21 cellular contexts compared by ENCODE assay signal in genomic region chrX:39398215-39398972, GRCh38.
DNase-seq lines count a peak whose midpoint lies in the region; ATAC-seq, FAIRE-seq and TF ChIP-seq lines count a peak whose summit lies in the region.
"Had no signal": no experiment of that assay in that cellular context is flagged by ENCODE, and none has a peak within 500 bp of the region (broad histone marks: within the 10 kb centered on the region; RNA-seq: fewer than 3 reads in every experiment).

No MANE protein-coding gene starts in this region.

- H4K20me1 ChIP-seq in HepG2 (ENCODE audit: insufficient read depth, low read length): no peaks in the 10 kb centered on the region
- H4K20me1 ChIP-seq: BLaER1 had no signal

- intact Hi-C loops in HepG2 (cut with micrococcal nuclease; ENCODE audit: unreplicated experiment): no loop called here
- intact Hi-C loops in tibial artery (cut with DNase I; ENCODE audit: low total_unique reads): no loop called here
- intact Hi-C loops in natural killer cell (cut with micrococcal nuclease): no loop called here

- no peak overlapping the region for H3K27ac Mint-ChIP-seq in natural killer cell
- H3K27ac Mint-ChIP-seq: activated CD4-positive, alpha-beta T cell treated with anti-CD3 and anti-CD28 coated beads, Interleukin-2, amount 10 ng/mL, durations not matched to agents 7 days and 5 days had no signal

- TF ChIP-seq EP300 in HepG2 (IDR thresholded peaks at IDR 0.05; ENCODE audit: low read depth in 2 of 2, low read length in 2 of 2): no peak
- no peak for TF ChIP-seq EP300 in HepG2 (CRISPR knock-in tag; IDR thresholded peaks at IDR 0.05; ENCODE audit: borderline replicate concordance)

- no peak overlapping the region for H3K4me2 ChIP-seq in HepG2 (ENCODE audit: low read depth, low read length)
- H3K4me2 ChIP-seq: BLaER1 had no signal

- H3K36me3 Mint-ChIP-seq in natural killer cell: no peaks in the 10 kb centered on the region

- DNase-seq in NCI-H2029 (lab: John Stamatoyannopoulos, UW): peak; percentile 22
- no peak for DNase-seq in NCI-H2029 treated with DMSO at 0.1 percent for 48 hours (lab: John Stamatoyannopoulos, UW)
- peak; percentile 12 for DNase-seq in NCI-H748 treated with DMSO at 0.1 percent for 48 hours (lab: John Stamatoyannopoulos, UW)
- DNase-seq in HepG2 (ENCODE audit: low spot score): no peak
- peak; percentile 20 to 62 for DNase-seq in tibial artery
- DNase-seq in HT-29 (ENCODE audit: low spot score): no peak
- no peak for DNase-seq in RKO (ENCODE audit: low spot score)
- DNase-seq in natural killer cell: no peak
- DNase-seq: activated CD4-positive, alpha-beta T cell treated with anti-CD3 and anti-CD28 coated beads, Interleukin-2, amount 10 ng/mL, durations not matched to agents 7 days and 5 days; activated effector memory CD4-positive, alpha-beta T cell treated with Interleukin-2 at 50 U/mL for 16 hours; adrenal gland; foreskin fibroblast; GDM1; GM23248; Karpas-422; kidney; transverse colon had no signal

- no peak overlapping the region for H2AFZ ChIP-seq in HepG2 (ENCODE audit: low read length)
- H2AFZ ChIP-seq: GM23248 had no signal

- TF ChIP-seq RAD21 in HepG2 (CRISPR knock-in tag; IDR thresholded peaks at IDR 0.05): no peak

- FAIRE-seq in HepG2 (lab: Jason Lieb, UNC): no peak
- FAIRE-seq: A204.1, D721Med, kidney had no signal

- peaks cover 11 to 13% of the 10 kb centered on the region in 2 donors for H3K27me3 Mint-ChIP-seq in natural killer cell (ENCODE audit: low read depth in 2 of 2)
- H3K27me3 Mint-ChIP-seq: activated CD4-positive, alpha-beta T cell treated with anti-CD3 and anti-CD28 coated beads, Interleukin-2, amount 10 ng/mL, durations not matched to agents 7 days and 5 days had no signal

- 18% methylated on average over 8 of the region's 8 CpGs for WGBS in HepG2 (ENCODE audit: low lambda C conversion rate)

- ATAC-seq in HepG2 (no peak), natural killer cell (no peak)

- BruUV-seq in HepG2 (replicated peaks; lab: Mats Ljungman, UMichigan): no TSS peak

- in situ Hi-C loops in HepG2 (cut with HindIII; ENCODE audit: extremely low pct_ligation_motif_present, low pct_unique_long_range_greater_than_20kb): no loop called here

- no peak overlapping the region for H3K9ac ChIP-seq in HepG2 (ENCODE audit: insufficient read depth, low read depth, low read length)
- H3K9ac ChIP-seq: BLaER1, GM23248 had no signal

- TF ChIP-seq CTCF in HepG2 (CRISPR knock-in tag; IDR thresholded peaks at IDR 0.05) (no peak), tibial artery (IDR thresholded peaks at IDR 0.05) (no peak), natural killer cell (IDR thresholded peaks at IDR 0.05) (no peak)

- H3K27me3 ChIP-seq in HepG2 (ENCODE audit: control insufficient read depth in 1 of 2, insufficient read depth in 2 of 2, low read length in 2 of 2) (no peaks in the 10 kb centered on the region), tibial artery (no peaks in the 10 kb centered on the region)
- H3K27me3 ChIP-seq: BLaER1, transverse colon had no signal

- H3K4me3 Mint-ChIP-seq in natural killer cell: no peak overlapping the region
- H3K4me3 Mint-ChIP-seq: activated CD4-positive, alpha-beta T cell treated with anti-CD3 and anti-CD28 coated beads, Interleukin-2, amount 10 ng/mL, durations not matched to agents 7 days and 5 days had no signal

- H3K4me3 ChIP-seq in HepG2 (replicated peaks in 1 of 3; ENCODE audit: insufficient read depth in 1 of 3, low read depth in 2 of 3, low read length in 3 of 3) (no peak overlapping the region), tibial artery (no peak overlapping the region)
- H3K4me3 ChIP-seq: adrenal gland, BLaER1, GM23248, transverse colon had no signal

- H3K4me1 ChIP-seq in HepG2 (ENCODE audit: insufficient read depth, low read length): no peaks in the 10 kb centered on the region
- H3K4me1 ChIP-seq in tibial artery: peaks cover 0 to 14% (median 0%) of the 10 kb centered on the region in 4 donors
- H3K4me1 ChIP-seq: adrenal gland, transverse colon had no signal

- H3K9me3 ChIP-seq in HepG2 (ENCODE audit: low read length) (no peaks in the 10 kb centered on the region), tibial artery (no peaks in the 10 kb centered on the region)
- H3K9me3 ChIP-seq: adrenal gland, BLaER1, transverse colon had no signal

- POLR2A ChIA-PET in HepG2 (lab: Yijun Ruan, JAX): no interaction called here

- no peaks in the 10 kb centered on the region for H3K36me3 ChIP-seq in HepG2 (replicated peaks in 1 of 2; ENCODE audit: control insufficient read depth in 1 of 2, insufficient read depth in 2 of 2, low read length in 2 of 2)
- no peaks in the 10 kb centered on the region for H3K36me3 ChIP-seq in tibial artery
- H3K36me3 ChIP-seq: adrenal gland, BLaER1, transverse colon had no signal

- TF ChIP-seq POLR2A in HepG2 (IDR thresholded peaks at IDR 0.05; ENCODE audit: insufficient read depth in 1 of 2, low read depth in 2 of 2, low read length in 2 of 2): no peak

- H3K27ac ChIP-seq in HepG2 (ENCODE audit: extremely low read length, insufficient read depth, low read length) (no peak overlapping the region), tibial artery (no peak overlapping the region)
- H3K27ac ChIP-seq: adrenal gland, BLaER1, epithelial cell of prostate, GM23248 had no signal

- H3K9me3 Mint-ChIP-seq in natural killer cell: peaks cover 0 to 2% of the 10 kb centered on the region in 2 donors
- H3K9me3 Mint-ChIP-seq: activated CD4-positive, alpha-beta T cell treated with anti-CD3 and anti-CD28 coated beads, Interleukin-2, amount 10 ng/mL, durations not matched to agents 7 days and 5 days had no signal

- CTCF ChIA-PET in HepG2 (lab: Yijun Ruan, JAX; ENCODE audit: low intra/inter-chr PET ratio, low total read pairs): no interaction called here

- H3K4me1 Mint-ChIP-seq in natural killer cell: no peaks in the 10 kb centered on the region
- H3K4me1 Mint-ChIP-seq: activated CD4-positive, alpha-beta T cell treated with anti-CD3 and anti-CD28 coated beads, Interleukin-2, amount 10 ng/mL, durations not matched to agents 7 days and 5 days had no signal

- H3K79me2 ChIP-seq in HepG2 (ENCODE audit: insufficient read depth, low read length): no peaks in the 10 kb centered on the region

TF ChIP-seq in HepG2, 621 proteins besides CTCF, POLR2A, EP300 and RAD21:
- TF ChIP-seq EHMT2 (IDR thresholded peaks at IDR 0.05; ENCODE audit: borderline replicate concordance, low read depth, low read length) (no peak), SRSF9 (IDR thresholded peaks at IDR 0.05; ENCODE audit: borderline replicate concordance, insufficient read depth, low read depth, low read length, poor library complexity, severe bottlenecking) (no peak), ZSCAN29 (CRISPR knock-in tag; conservative IDR thresholded peaks at IDR 0.05) (no peak)
- TF ChIP-seq, protein P1, sequence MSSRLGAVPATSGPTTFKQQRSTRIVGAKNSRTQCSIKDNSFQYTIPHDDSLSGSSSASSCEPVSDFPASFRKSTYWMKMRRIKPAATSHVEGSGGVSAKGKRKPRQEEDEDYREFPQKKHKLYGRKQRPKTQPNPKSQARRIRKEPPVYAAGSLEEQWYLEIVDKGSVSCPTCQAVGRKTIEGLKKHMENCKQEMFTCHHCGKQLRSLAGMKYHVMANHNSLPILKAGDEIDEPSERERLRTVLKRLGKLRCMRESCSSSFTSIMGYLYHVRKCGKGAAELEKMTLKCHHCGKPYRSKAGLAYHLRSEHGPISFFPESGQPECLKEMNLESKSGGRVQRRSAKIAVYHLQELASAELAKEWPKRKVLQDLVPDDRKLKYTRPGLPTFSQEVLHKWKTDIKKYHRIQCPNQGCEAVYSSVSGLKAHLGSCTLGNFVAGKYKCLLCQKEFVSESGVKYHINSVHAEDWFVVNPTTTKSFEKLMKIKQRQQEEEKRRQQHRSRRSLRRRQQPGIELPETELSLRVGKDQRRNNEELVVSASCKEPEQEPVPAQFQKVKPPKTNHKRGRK (CRISPR knock-in tag; IDR thresholded peaks at IDR 0.05): peak; percentile 36; the same call in 1 of the 2 replicates

Comparison
In these comparisons a context has a peak if more than half of its experiments do, and no peak if none do; other contexts are left out.
1. DNase-seq: peak in NCI-H2029 (single experiment), NCI-H748 treated with DMSO at 0.1 percent for 48 hours (single experiment) and tibial artery (2 of 2); none in NCI-H2029 treated with DMSO at 0.1 percent for 48 hours (single experiment), HepG2 (single experiment), HT-29 (single experiment), RKO (single experiment) and natural killer cell (single experiment).